Comparison of ENCODE assay signal across 30 cellular contexts in genomic region chr9:136654820-136655219, GRCh38. TPM values are rescaled to one million over a fixed set of nuclear protein-coding genes. Genes with fewer than 3 reads are reported as not detected.
A peak's percentile ranks its signal among the peaks of the same experiment; 100 is the strongest.
DNase-seq lines count a peak whose midpoint lies in the region; ATAC-seq and TF ChIP-seq lines count a peak whose summit lies in the region.
"Had no signal": no experiment of that assay in that cellular context is flagged by ENCODE, and none has a peak within 500 bp of the region (broad histone marks: within the 10 kb centered on the region; RNA-seq: fewer than 3 reads in every experiment).

No MANE protein-coding gene starts in this region.

- TF ChIP-seq CTCF in A673 (conservative IDR thresholded peaks at IDR 0.05; ENCODE audit: low read depth, low read length) (no peak), left lung (IDR thresholded peaks at IDR 0.05) (no peak), gastrocnemius medialis (IDR thresholded peaks at IDR 0.05 in 4 of 5, conservative IDR thresholded peaks at IDR 0.05 in 1 of 5) (no peak), OCI-LY7 (conservative IDR thresholded peaks at IDR 0.05; ENCODE audit: low read length) (no peak), CD14-positive monocyte (IDR thresholded peaks at IDR 0.05) (no peak)

- BruUV-seq in A673 (replicated peaks; lab: Mats Ljungman, UMichigan) = no TSS peak
- no TSS peak for BruUV-seq in OCI-LY7 (replicated peaks; lab: Mats Ljungman, UMichigan)

- H3K9me3 ChIP-seq in A673 (ENCODE audit: low read depth, low read length, poor library complexity, severe bottlenecking) = no peaks in the 10 kb centered on the region
- no peaks in the 10 kb centered on the region for H3K9me3 ChIP-seq in duodenal mucosa (ENCODE audit: control insufficient read depth in 1 of 2, low read length in 2 of 2)
- H3K9me3 ChIP-seq in left lung = no peaks in the 10 kb centered on the region
- H3K9me3 ChIP-seq in gastrocnemius medialis = no peaks in the 10 kb centered on the region
- H3K9me3 ChIP-seq in OCI-LY7 (ENCODE audit: low read length) = no peaks in the 10 kb centered on the region
- H3K9me3 ChIP-seq: ascending aorta, BE2C, colonic mucosa, SJSA1 had no signal

- H3K27ac ChIP-seq in A673 (ENCODE audit: low read depth, low read length, poor library complexity, severe bottlenecking) = peak overlapping the region; percentile 88
- peak overlapping the region; percentile 50 for H3K27ac ChIP-seq in duodenal mucosa (ENCODE audit: low read depth, low read length)
- H3K27ac ChIP-seq in left lung = peak overlapping the region; percentile 59 to 85
- H3K27ac ChIP-seq in gastrocnemius medialis = peak overlapping the region in 3 of 4 donors; percentile 77 to 81 (median 80)
- no peak overlapping the region for H3K27ac ChIP-seq in OCI-LY7 (ENCODE audit: low read depth, low read length, poor library complexity, severe bottlenecking)
- H3K27ac ChIP-seq: colonic mucosa, hepatocyte, SJSA1, WERI-Rb-1 had no signal

- peaks cover 0 to 4% of the 10 kb centered on the region in 2 donors for H3K36me3 Mint-ChIP-seq in CD14-positive monocyte
- H3K36me3 Mint-ChIP-seq: activated naive CD8-positive, alpha-beta T cell treated with anti-CD3 and anti-CD28 coated beads for 36 hours; mesothelial cell of epicardium had no signal

- CTCF ChIA-PET in A673 (lab: Charles Lee) = interaction anchor here (0.7 kb wide), 1 partner anchor 57 kb away, joined by 4 read pairs; no protein-coding TSS in a partner anchor
- CTCF ChIA-PET in OCI-LY7 (lab: Charles Lee; ENCODE audit: unreplicated experiment) = no interaction called here

- intact Hi-C loops in A673 (cut with micrococcal nuclease; ENCODE audit: unreplicated experiment) (no loop called here), left lung (cut with DNase I) (no loop called here), gastrocnemius medialis (cut with DNase I; ENCODE audit: low total_unique reads) (no loop called here), OCI-LY7 (cut with micrococcal nuclease; ENCODE audit: unreplicated experiment) (no loop called here), CD14-positive monocyte (cut with micrococcal nuclease) (no loop called here)

- ATAC-seq in left lung (no peak), gastrocnemius medialis (no peak)

- H3K27me3 Mint-ChIP-seq in CD14-positive monocyte (ENCODE audit: low read depth in 3 of 3) = peaks cover 48 to 74% (median 73%) of the 10 kb centered on the region in 3 donors

- peaks cover 37% of the 10 kb centered on the region for H3K4me1 Mint-ChIP-seq in CD14-positive monocyte
- H3K4me1 Mint-ChIP-seq: mesothelial cell of epicardium had no signal

- POLR2A ChIA-PET in A673 (lab: Charles Lee; ENCODE audit: low non-redundant PET) = no interaction called here
- POLR2A ChIA-PET in OCI-LY7 (lab: Charles Lee) = interaction anchor here (0.6 kb wide), 1 partner anchor 63 kb away, joined by 3 read pairs; no protein-coding TSS in a partner anchor

- peaks cover 14% of the 10 kb centered on the region for H3K4me1 ChIP-seq in A673 (ENCODE audit: insufficient read depth, low read length, poor library complexity, severe bottlenecking)
- H3K4me1 ChIP-seq in duodenal mucosa (ENCODE audit: control insufficient read depth in 1 of 2, insufficient read depth in 2 of 2, low read length in 2 of 2) = peaks cover 4 to 18% of the 10 kb centered on the region in 2 donors
- peaks cover 0 to 64% of the 10 kb centered on the region in 2 donors for H3K4me1 ChIP-seq in left lung
- H3K4me1 ChIP-seq in gastrocnemius medialis = no peaks in the 10 kb centered on the region
- peaks cover 8% of the 10 kb centered on the region for H3K4me1 ChIP-seq in OCI-LY7 (ENCODE audit: insufficient read depth, low read length, poor library complexity, severe bottlenecking)
- H3K4me1 ChIP-seq: ascending aorta, colonic mucosa, SJSA1 had no signal

- no peak for TF ChIP-seq POLR2A in gastrocnemius medialis (IDR thresholded peaks at IDR 0.05)

- no peaks in the 10 kb centered on the region for H4K20me1 ChIP-seq in OCI-LY7 (ENCODE audit: insufficient read depth, low read length)

- no peak overlapping the region for H3K27ac Mint-ChIP-seq in CD14-positive monocyte
- H3K27ac Mint-ChIP-seq: activated naive CD8-positive, alpha-beta T cell treated with anti-CD3 and anti-CD28 coated beads for 36 hours; mesothelial cell of epicardium had no signal

- H3K4me3 ChIP-seq in A673 (ENCODE audit: low read depth, low read length, poor library complexity, severe bottlenecking) = no peak overlapping the region
- no peak overlapping the region for H3K4me3 ChIP-seq in duodenal mucosa (ENCODE audit: low read depth in 1 of 2, low read length in 2 of 2)
- no peak overlapping the region for H3K4me3 ChIP-seq in left lung
- H3K4me3 ChIP-seq in gastrocnemius medialis = no peak overlapping the region
- H3K4me3 ChIP-seq in OCI-LY7 (ENCODE audit: low read depth, low read length, poor library complexity, severe bottlenecking) = no peak overlapping the region
- H3K4me3 ChIP-seq: ascending aorta, colonic mucosa, hepatocyte, SJSA1 had no signal

- DNase-seq in A673 (ENCODE audit: low spot score) (no peak), left lung (peak in 1 of 2 donors; percentile 62), gastrocnemius medialis (no peak), retina (no peak), OCI-LY7 (ENCODE audit: low spot score) (no peak), NCI-H524 (lab: John Stamatoyannopoulos, UW) (no peak), CD14-positive monocyte (ENCODE audit: low spot score) (no peak)
- DNase-seq: activated CD4-positive, alpha-beta T cell treated with anti-CD3 and anti-CD28 coated beads for 48 hours; activated effector memory CD4-positive, alpha-beta T cell treated with anti-CD3 and anti-CD28 coated beads, Interleukin-2, amount 50 U/mL, for 16 hours; activated naive CD8-positive, alpha-beta T cell treated with anti-CD3 and anti-CD28 coated beads for 36 hours; colonic mucosa; effector CD8-positive, alpha-beta T cell; EL; erythroblast; foreskin fibroblast; GOT3; IMR-90; NCI-H146; NCI-H2107; NCI-H774; stimulated activated naive CD4-positive, alpha-beta T cell; WERI-Rb-1 had no signal

- H3K9ac ChIP-seq in duodenal mucosa (ENCODE audit: low read depth in 1 of 2, low read length in 2 of 2) = no peak overlapping the region

- in situ Hi-C loops in gastrocnemius medialis (cut with MboI; ENCODE audit: low sequenced_read_pairs in 4 of 4) = no loop called here

- H3K27me3 ChIP-seq in A673 (replicated peaks; ENCODE audit: insufficient read depth, low read depth, low read length, poor library complexity) (no peaks in the 10 kb centered on the region), duodenal mucosa (ENCODE audit: control insufficient read depth in 1 of 2, insufficient read depth in 2 of 2, low read length in 2 of 2) (peaks cover 15 to 35% of the 10 kb centered on the region in 2 donors), left lung (peaks cover 0 to 71% of the 10 kb centered on the region in 2 donors), gastrocnemius medialis (peaks cover 8 to 37% (median 16%) of the 10 kb centered on the region in 3 donors)
- H3K27me3 ChIP-seq: BE2C, hepatocyte had no signal

- H3K36me3 ChIP-seq in A673 (ENCODE audit: insufficient read depth, low read length, poor library complexity, severe bottlenecking) = no peaks in the 10 kb centered on the region
- H3K36me3 ChIP-seq in duodenal mucosa (ENCODE audit: control insufficient read depth in 1 of 2, insufficient read depth in 2 of 2, low read length in 2 of 2) = no peaks in the 10 kb centered on the region
- H3K36me3 ChIP-seq in left lung = no peaks in the 10 kb centered on the region
- no peaks in the 10 kb centered on the region for H3K36me3 ChIP-seq in gastrocnemius medialis
- no peaks in the 10 kb centered on the region for H3K36me3 ChIP-seq in OCI-LY7 (ENCODE audit: insufficient read depth, low read length)
- H3K36me3 ChIP-seq: ascending aorta, BE2C, colonic mucosa, SJSA1, WERI-Rb-1 had no signal

- peaks cover 0 to 8% (median 2%) of the 10 kb centered on the region in 7 donors for H3K9me3 Mint-ChIP-seq in CD14-positive monocyte
- H3K9me3 Mint-ChIP-seq: activated naive CD8-positive, alpha-beta T cell treated with anti-CD3 and anti-CD28 coated beads for 36 hours; mesothelial cell of epicardium had no signal

- H3K79me2 ChIP-seq in OCI-LY7 (ENCODE audit: insufficient read depth, low read depth, low read length) = no peaks in the 10 kb centered on the region
- H3K79me2 ChIP-seq: hepatocyte had no signal

- no peak overlapping the region for H3K4me2 ChIP-seq in OCI-LY7 (ENCODE audit: low read length)
- H3K4me2 ChIP-seq: hepatocyte had no signal

- H3K4me3 Mint-ChIP-seq in CD14-positive monocyte = peak overlapping the region in 1 of 2 donors; percentile 64
- H3K4me3 Mint-ChIP-seq: activated naive CD8-positive, alpha-beta T cell treated with anti-CD3 and anti-CD28 coated beads for 36 hours; mesothelial cell of epicardium had no signal

- H3K9me2 ChIP-seq in OCI-LY7 (ENCODE audit: insufficient read depth, low read length) = no peaks in the 10 kb centered on the region

- H2AFZ ChIP-seq in OCI-LY7 (ENCODE audit: low read length) = no peak overlapping the region
- H2AFZ ChIP-seq: hepatocyte had no signal

RNA-seq across cellular contexts. Expression of gene EGFL7, which starts 7.9 kb away (rescaled TPM):
- total RNA-seq in A673 (2021) (79.5 and 98.5 TPM in 2 replicates), left lung (100 to 1,000 TPM; 105 to 165 TPM), gastrocnemius medialis (10 to 100 TPM; 37.4 to 74.7 (median 49.0) TPM), OCI-LY7 (2022) (not detected in 2 replicates)
- total RNA-seq in OCI-LY7 (2014; rRNA removed; shearing (Covaris generic)) = not detected in 2 replicates
- 1 to 10 TPM; 2.2 to 2.8 TPM for polyA plus RNA-seq in CD14-positive monocyte

RNA-seq across cellular contexts. Expression of gene AGPAT2, which starts 32.4 kb away (rescaled TPM):
- total RNA-seq in A673 (2021) = 56.0 and 57.7 TPM in 2 replicates
- 100 to 1,000 TPM; 127 to 170 TPM for total RNA-seq in left lung
- total RNA-seq in gastrocnemius medialis = 10 to 100 TPM; 19.0 to 77.4 (median 36.0) TPM
- total RNA-seq in OCI-LY7 (2014; rRNA removed; shearing (Covaris generic)) = 20.8 and 29.6 TPM in 2 replicates
- 15.2 and 18.3 TPM in 2 replicates for total RNA-seq in OCI-LY7 (2022)
- polyA plus RNA-seq in CD14-positive monocyte = 100 to 1,000 TPM; 116 to 139 TPM

RNA-seq across cellular contexts. Expression of gene DIPK1B, which starts 57.6 kb away (rescaled TPM):
- total RNA-seq in A673 (2021) (26.4 and 35.3 TPM in 2 replicates), left lung (10 to 100 TPM; 12.6 to 12.7 TPM), gastrocnemius medialis (1 to 10 TPM; 1.8 to 4.6 (median 3.8) TPM), OCI-LY7 (2022) (0.30 and 0.74 TPM in 2 replicates)
- 13.3 and 13.9 TPM in 2 replicates for total RNA-seq in OCI-LY7 (2014; rRNA removed; shearing (Covaris generic))
- polyA plus RNA-seq in CD14-positive monocyte = under 1 TPM in 1 of 2 donors, not detected in 1; 0.10 TPM
- total RNA-seq: activated CD8-positive, alpha-beta memory T cell treated with anti-CD3 and anti-CD28 coated beads for 36 hours; RPMI7951; SJSA1 had no signal

Comparison
In these comparisons a context has a peak if more than half of its experiments do, and no peak if none do; other contexts are left out.
1. RNA of gene EGFL7, which starts 7.9 kb away (total RNA-seq): 105 to 165 TPM in left lung, 79.5 to 98.5 TPM in A673 and 37.4 to 74.7 TPM in gastrocnemius medialis; not detected in OCI-LY7; every median in the first group is over 10 times any median in the second.